In the genomic region with DNA sequence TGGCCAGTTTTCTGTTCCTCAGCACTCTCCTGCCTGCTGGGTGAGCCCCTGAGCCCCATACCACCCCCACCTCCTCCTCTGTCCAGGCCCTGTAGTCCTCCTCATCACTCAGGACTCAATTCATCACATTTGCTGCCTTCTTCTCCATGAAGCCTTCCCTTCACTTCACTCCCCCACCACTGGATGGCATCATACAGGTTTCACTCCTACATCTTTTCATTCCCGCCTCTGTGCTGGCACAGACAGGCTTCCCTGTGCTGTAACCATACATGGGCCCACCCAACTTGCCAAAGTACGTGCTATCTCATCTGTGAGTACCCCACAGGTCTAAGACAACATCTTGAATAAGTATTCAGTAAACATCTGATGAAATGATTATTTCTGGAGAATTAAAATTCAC, we compare ENCODE assay signal across 8 cellular contexts. TPM values are rescaled to one million over a fixed set of nuclear protein-coding genes. Genes with fewer than 3 reads are reported as not detected.
A peak's percentile ranks its signal among the peaks of the same experiment; 100 is the strongest.
DNase-seq lines count a peak whose midpoint lies in the region; ATAC-seq and TF ChIP-seq lines count a peak whose summit lies in the region.

No MANE protein-coding gene starts in this region.

- CTCF ChIA-PET in mammary epithelial cell (lab: Charles Lee; ENCODE audit: low non-redundant PET), result interaction anchor here (0.5 kb wide), 1 partner anchor 188 kb away, joined by 9 read pairs; no protein-coding TSS in a partner anchor
- CTCF ChIA-PET in naive thymus-derived CD4-positive, alpha-beta T cell (lab: Charles Lee), result no interaction called here

- peak overlapping the region in 8 of 9 donors; percentile 7 to 83 (median 58) for H3K27ac Mint-ChIP-seq in naive thymus-derived CD4-positive, alpha-beta T cell

- intact Hi-C loops in mammary epithelial cell (cut with micrococcal nuclease), result loop anchor here (1.0 to 10.0 kb wide), 6 partner anchors 22 to 470 kb away; no protein-coding TSS in a partner anchor
- intact Hi-C loops in naive thymus-derived CD4-positive, alpha-beta T cell (cut with micrococcal nuclease), result no loop called here

- no peak overlapping the region for H3K27ac ChIP-seq in mammary epithelial cell (ENCODE audit: insufficient read depth, low read depth, low read length)
- no peak overlapping the region for H3K27ac ChIP-seq in naive thymus-derived CD4-positive, alpha-beta T cell (ENCODE audit: low read depth, low read length)

- in situ Hi-C loops in mammary epithelial cell (cut with MboI; ENCODE audit: low sequenced_read_pairs in 2 of 2), result no loop called here

- no peaks in the 10 kb centered on the region for H3K27me3 Mint-ChIP-seq in naive thymus-derived CD4-positive, alpha-beta T cell

- no peak overlapping the region for H3K4me3 ChIP-seq in mammary epithelial cell (replicated peaks in 1 of 3; ENCODE audit: insufficient read depth in 1 of 3, low read depth in 2 of 3, low read length in 3 of 3)
- no peak overlapping the region for H3K4me3 ChIP-seq in naive thymus-derived CD4-positive, alpha-beta T cell (ENCODE audit: low read length)

- no peaks in the 10 kb centered on the region for H4K20me1 ChIP-seq in mammary epithelial cell (ENCODE audit: insufficient read depth, low read length)

- H3K9me3 Mint-ChIP-seq in naive thymus-derived CD4-positive, alpha-beta T cell, result no peaks in the 10 kb centered on the region

- peaks cover 19% of the 10 kb centered on the region for H3K4me1 ChIP-seq in mammary epithelial cell (ENCODE audit: insufficient read depth, low read length)
- peaks cover 10 to 26% of the 10 kb centered on the region in 2 donors for H3K4me1 ChIP-seq in naive thymus-derived CD4-positive, alpha-beta T cell (ENCODE audit: control insufficient read depth in 2 of 2, insufficient read depth in 2 of 2, low read length in 2 of 2)

- no peaks in the 10 kb centered on the region for H3K36me3 ChIP-seq in mammary epithelial cell (ENCODE audit: insufficient read depth, low read length)
- peaks cover 0 to 46% (median 0%) of the 10 kb centered on the region in 3 experiments for H3K36me3 ChIP-seq in naive thymus-derived CD4-positive, alpha-beta T cell (ENCODE audit: control insufficient read depth in 2 of 3, insufficient read depth in 3 of 3, low read length in 3 of 3)

- no TSS peak for BruUV-seq in mammary epithelial cell (replicated peaks; lab: Mats Ljungman, UMichigan)

- H3K4me2 ChIP-seq in mammary epithelial cell (ENCODE audit: insufficient read depth, low read depth, low read length), result no peak overlapping the region

- H3K9me3 ChIP-seq in mammary epithelial cell (replicated peaks; ENCODE audit: insufficient read depth, low read length), result no peaks in the 10 kb centered on the region
- H3K9me3 ChIP-seq in naive thymus-derived CD4-positive, alpha-beta T cell (ENCODE audit: control insufficient read depth in 2 of 3, low read length in 3 of 3), result no peaks in the 10 kb centered on the region

- POLR2A ChIA-PET in naive thymus-derived CD4-positive, alpha-beta T cell (lab: Charles Lee), result no interaction called here

- peaks cover 0 to 28% (median 0%) of the 10 kb centered on the region in 5 donors for H3K36me3 Mint-ChIP-seq in naive thymus-derived CD4-positive, alpha-beta T cell

- ATAC-seq in naive thymus-derived CD4-positive, alpha-beta T cell, result peak; percentile 53
- no peak for ATAC-seq in GM21717 (IDR thresholded peaks at IDR 0.05; ENCODE audit: unreplicated experiment)
- no peak for ATAC-seq in GM21825 (IDR thresholded peaks at IDR 0.05; ENCODE audit: unreplicated experiment)

- 77% methylated on average over 2 of the region's 2 CpGs for WGBS in mammary epithelial cell (ENCODE audit: low coverage, missing lambda C conversion rate)

- peaks cover 34 to 93% (median 80%) of the 10 kb centered on the region in 7 donors for H3K4me1 Mint-ChIP-seq in naive thymus-derived CD4-positive, alpha-beta T cell

- H3K79me2 ChIP-seq in mammary epithelial cell (ENCODE audit: insufficient read depth, low read length), result peaks cover 34% of the 10 kb centered on the region

- H3K4me3 Mint-ChIP-seq in naive thymus-derived CD4-positive, alpha-beta T cell, result peak overlapping the region in 5 of 10 donors; percentile 3 to 52 (median 34)

- DNase-seq in SIG-M5 treated with dmso at 0.1 percent for 504 hours (lab: John Stamatoyannopoulos, UW; ENCODE audit: unreplicated experiment) (peak; percentile 28), SIG-M5 (lab: John Stamatoyannopoulos, UW) (no peak), NCI-H510A (lab: John Stamatoyannopoulos, UW) (peak; percentile 84), mammary epithelial cell (peak; percentile 46), NCI-H774 (lab: John Stamatoyannopoulos, UW) (no peak)
- no peak for DNase-seq in naive thymus-derived CD4-positive, alpha-beta T cell

- dilution Hi-C loops in mammary epithelial cell (cut with HindIII; ENCODE audit: low sequenced_read_pairs), result no loop called here

- no peak overlapping the region for H3K9ac ChIP-seq in mammary epithelial cell (ENCODE audit: insufficient read depth, low read length)

- no peaks in the 10 kb centered on the region for H3K27me3 ChIP-seq in mammary epithelial cell (ENCODE audit: insufficient read depth, low read length)
- no peaks in the 10 kb centered on the region for H3K27me3 ChIP-seq in naive thymus-derived CD4-positive, alpha-beta T cell (ENCODE audit: control insufficient read depth in 2 of 2, insufficient read depth in 2 of 2, low read length in 2 of 2)

- TF ChIP-seq CTCF in mammary epithelial cell (conservative IDR thresholded peaks at IDR 0.05 in 1 of 2, IDR thresholded peaks at IDR 0.05 in 1 of 2; ENCODE audit: extremely low read depth in 1 of 2, insufficient read depth in 1 of 2, low read depth in 1 of 2, low read length in 2 of 2), result peak; percentile 61 to 69

- no peak overlapping the region for H2AFZ ChIP-seq in mammary epithelial cell (ENCODE audit: low read depth, low read length)

RNA-seq across cellular contexts. Expression of gene SLC45A1, which starts 56.9 kb away (rescaled TPM):
- total RNA-seq in mammary epithelial cell, result under 1 TPM; 0.50 to 0.54 TPM
- polyA plus RNA-seq in mammary epithelial cell, result 0.28 TPM
- not detected for polyA minus RNA-seq in mammary epithelial cell
- total RNA-seq in naive thymus-derived CD4-positive, alpha-beta T cell, result 1 to 10 TPM in 4 of 5 experiments, under 1 TPM in 1; 0.15 to 1.5 (median 1.3) TPM
- polyA plus RNA-seq in naive thymus-derived CD4-positive, alpha-beta T cell, result under 1 TPM; 0.55 to 0.91 TPM

Comparison
In these comparisons a context has a peak if more than half of its experiments do, and no peak if none do; other contexts are left out.
1. DNase-seq: peak in SIG-M5 treated with dmso at 0.1 percent for 504 hours (single experiment), NCI-H510A (single experiment) and mammary epithelial cell (single experiment); none in SIG-M5 (single experiment), naive thymus-derived CD4-positive, alpha-beta T cell (0 of 9) and NCI-H774 (single experiment).